Comparison of ENCODE assay signal across 8 cellular contexts in the genomic region with DNA sequence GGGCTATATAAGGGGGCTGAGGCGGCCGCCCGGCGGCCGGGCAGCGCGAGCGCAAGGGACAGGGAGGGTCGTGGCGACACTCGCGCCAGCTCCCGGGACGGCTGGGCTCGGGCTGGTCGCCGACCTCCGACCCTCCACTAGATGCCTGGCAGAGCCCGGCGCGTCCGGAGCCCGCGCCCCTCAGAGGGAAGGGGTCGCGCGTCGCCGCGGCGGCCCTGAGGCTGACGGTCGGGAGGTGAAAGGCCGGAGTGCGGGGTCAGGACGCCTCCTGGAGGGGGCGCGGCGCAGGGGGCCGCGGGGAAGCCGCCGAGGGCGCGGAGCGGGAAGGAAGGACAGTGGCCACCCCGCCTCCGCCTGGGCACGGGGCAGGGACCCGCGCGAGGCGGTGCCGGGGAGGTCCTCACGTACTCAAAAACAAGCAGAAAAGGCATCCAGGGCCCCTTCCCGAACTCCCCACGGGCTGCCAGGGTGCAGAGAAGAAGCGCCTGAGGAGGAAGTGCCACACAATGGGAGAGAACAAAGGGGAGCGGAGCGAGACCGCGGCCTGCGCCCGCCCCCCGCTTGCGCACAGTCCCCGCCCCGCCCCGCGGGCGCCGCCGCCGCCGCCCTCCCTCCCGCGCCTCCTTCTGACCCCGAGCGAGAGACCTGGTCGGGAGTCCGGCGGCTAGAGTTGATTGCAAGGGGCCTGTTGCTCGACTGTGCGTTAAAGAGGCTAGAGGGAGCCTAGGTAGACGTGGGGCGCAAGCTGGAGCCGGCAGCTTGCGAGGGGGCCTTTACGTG. TPM values are rescaled to one million over a fixed set of nuclear protein-coding genes. Genes with fewer than 3 reads are reported as not detected.
DNase-seq lines count a peak whose midpoint lies in the region; ATAC-seq and TF ChIP-seq lines count a peak whose summit lies in the region.

No MANE protein-coding gene starts in this region.

- H3K27ac Mint-ChIP-seq in activated T-helper 17 cell treated with anti-CD3 and anti-CD28 coated beads, Interleukin-2, amount 50 U/mL, for 72 hours = peak overlapping the region; percentile 95
- peak overlapping the region; percentile 98 to 100 (median 100) for H3K27ac Mint-ChIP-seq in naive B cell

- peaks cover 3% of the 10 kb centered on the region for H3K9me3 Mint-ChIP-seq in activated T-helper 17 cell treated with anti-CD3 and anti-CD28 coated beads, Interleukin-2, amount 50 U/mL, for 72 hours
- peaks cover 0 to 4% (median 0%) of the 10 kb centered on the region in 7 donors for H3K9me3 Mint-ChIP-seq in naive B cell

- H3K9me3 ChIP-seq in PC-9 (ENCODE audit: insufficient read depth, low read depth) = no peaks in the 10 kb centered on the region
- H3K9me3 ChIP-seq in fibroblast of lung (ENCODE audit: control insufficient read depth, insufficient read depth, low read depth, low read length) = no peaks in the 10 kb centered on the region
- no peaks in the 10 kb centered on the region for H3K9me3 ChIP-seq in stomach smooth muscle (ENCODE audit: control insufficient read depth in 2 of 2, low read length in 2 of 2)

- DNase-seq in DMS 273 (lab: John Stamatoyannopoulos, UW; ENCODE audit: unreplicated experiment) (peak; percentile 77), GM20000 (ENCODE audit: low spot score) (peak; percentile 85), PC-9 (peak; percentile 48 to 63), fibroblast of lung (ENCODE audit: low read depth in 2 of 2) (peak; percentile 81 to 86), naive B cell (peak; percentile 79)

- H3K36me3 ChIP-seq in PC-9 (ENCODE audit: low read depth) = no peaks in the 10 kb centered on the region
- no peaks in the 10 kb centered on the region for H3K36me3 ChIP-seq in fibroblast of lung (ENCODE audit: control insufficient read depth, insufficient read depth, low read length)
- H3K36me3 ChIP-seq in stomach smooth muscle (ENCODE audit: control insufficient read depth in 2 of 2, insufficient read depth in 2 of 2, low read length in 2 of 2) = no peaks in the 10 kb centered on the region

- H3K4me3 Mint-ChIP-seq in activated T-helper 17 cell treated with anti-CD3 and anti-CD28 coated beads, Interleukin-2, amount 50 U/mL, for 72 hours = peak overlapping the region; percentile 95
- H3K4me3 Mint-ChIP-seq in naive B cell = peak overlapping the region; percentile 95 to 100 (median 98)

- H3F3A ChIP-seq in PC-9 (ENCODE audit: insufficient read depth, low read depth) = peaks cover 21% of the 10 kb centered on the region; the same call in 1 of the 2 replicates

- TSS peak; percentile 13 for BruUV-seq in PC-9 (replicated peaks; lab: Mats Ljungman, UMichigan)

- H3K4me3 ChIP-seq in PC-9 (peak overlapping the region; percentile 87), fibroblast of lung (replicated peaks in 1 of 4; ENCODE audit: control extremely low read depth in 1 of 4, insufficient read depth in 1 of 4, low read depth in 3 of 4, low read length in 4 of 4) (peak overlapping the region; percentile 57 to 80 (median 61)), stomach smooth muscle (ENCODE audit: low read length in 2 of 2) (peak overlapping the region; percentile 80 to 89)

- H3K27me3 ChIP-seq in PC-9 (ENCODE audit: insufficient read depth, low read depth) = no peaks in the 10 kb centered on the region
- no peaks in the 10 kb centered on the region for H3K27me3 ChIP-seq in fibroblast of lung (ENCODE audit: control insufficient read depth, insufficient read depth, low read length)
- no peaks in the 10 kb centered on the region for H3K27me3 ChIP-seq in stomach smooth muscle (ENCODE audit: control insufficient read depth in 1 of 2, insufficient read depth in 2 of 2, low read length in 2 of 2)

- H3K9ac ChIP-seq in fibroblast of lung (ENCODE audit: insufficient read depth, low read length) (peak overlapping the region; percentile 99), stomach smooth muscle (ENCODE audit: low read length in 2 of 2) (peak overlapping the region; percentile 93 to 99)

- peaks cover 27% of the 10 kb centered on the region for H3K4me1 Mint-ChIP-seq in activated T-helper 17 cell treated with anti-CD3 and anti-CD28 coated beads, Interleukin-2, amount 50 U/mL, for 72 hours
- H3K4me1 Mint-ChIP-seq in naive B cell = peaks cover 49 to 67% (median 52%) of the 10 kb centered on the region in 3 donors

- no peaks in the 10 kb centered on the region for H4K20me1 ChIP-seq in PC-9 (ENCODE audit: insufficient read depth)
- H4K20me1 ChIP-seq in fibroblast of lung (ENCODE audit: control insufficient read depth, extremely low read depth, insufficient read depth, low read length) = no peaks in the 10 kb centered on the region

- TF ChIP-seq CTCF in GM20000 (IDR thresholded peaks at IDR 0.05; ENCODE audit: extremely low read depth, missing control alignments) = no peak
- TF ChIP-seq CTCF in PC-9 (conservative IDR thresholded peaks at IDR 0.05) = no peak; the same call in 1 of the 2 replicates
- TF ChIP-seq CTCF in fibroblast of lung (conservative IDR thresholded peaks at IDR 0.05 in 1 of 2, IDR thresholded peaks at IDR 0.05 in 1 of 2; ENCODE audit: low read depth in 1 of 2, low read length in 2 of 2) = no peak

- POLR2A ChIA-PET in PC-9 (lab: Charles Lee; ENCODE audit: unreplicated experiment) = interaction anchor here (0.5 to 1.6 kb wide), 12 partner anchors 10 to 702 kb away, joined by 3 to 13 read pairs (median 4); no protein-coding TSS in a partner anchor

- peaks cover 26% of the 10 kb centered on the region for H3K4me1 ChIP-seq in PC-9 (replicated peaks; ENCODE audit: insufficient read depth)
- peaks cover 4% of the 10 kb centered on the region for H3K4me1 ChIP-seq in fibroblast of lung (ENCODE audit: control insufficient read depth, extremely low read depth, insufficient read depth, low read length)
- H3K4me1 ChIP-seq in stomach smooth muscle (ENCODE audit: control insufficient read depth, insufficient read depth, low read length) = peaks cover 3% of the 10 kb centered on the region

- peaks cover 46% of the 10 kb centered on the region for H3K36me3 Mint-ChIP-seq in activated T-helper 17 cell treated with anti-CD3 and anti-CD28 coated beads, Interleukin-2, amount 50 U/mL, for 72 hours (ENCODE audit: low read depth)
- peaks cover 0 to 7% of the 10 kb centered on the region in 2 donors for H3K36me3 Mint-ChIP-seq in naive B cell

- H3K4me2 ChIP-seq in PC-9 = peak overlapping the region; percentile 75
- peak overlapping the region; percentile 89 for H3K4me2 ChIP-seq in fibroblast of lung (ENCODE audit: extremely low read depth, insufficient read depth, low read length)

- H2AFZ ChIP-seq in PC-9 (peak overlapping the region; percentile 71), fibroblast of lung (ENCODE audit: low read length) (peak overlapping the region; percentile 19)

- H3K79me2 ChIP-seq in PC-9 (ENCODE audit: low read depth) = peaks cover 31% of the 10 kb centered on the region
- peaks cover 39% of the 10 kb centered on the region for H3K79me2 ChIP-seq in fibroblast of lung (ENCODE audit: control insufficient read depth, insufficient read depth, low read length)

- intact Hi-C loops in PC-9 (cut with micrococcal nuclease; ENCODE audit: unreplicated experiment) = loop anchor here (1.0 to 5.0 kb wide), 7 partner anchors 44 to 307 kb away; no protein-coding TSS in a partner anchor

- peaks cover 4% of the 10 kb centered on the region for H3K27me3 Mint-ChIP-seq in activated T-helper 17 cell treated with anti-CD3 and anti-CD28 coated beads, Interleukin-2, amount 50 U/mL, for 72 hours
- no peaks in the 10 kb centered on the region for H3K27me3 Mint-ChIP-seq in naive B cell

- H3K27ac ChIP-seq in PC-9 (peak overlapping the region; percentile 93), fibroblast of lung (ENCODE audit: insufficient read depth, low read length) (peak overlapping the region; percentile 99), stomach smooth muscle (ENCODE audit: low read length) (peak overlapping the region; percentile 100)

- ATAC-seq in HG03575 (IDR thresholded peaks at IDR 0.05; ENCODE audit: extremely low read depth, insufficient number of reproducible peaks, low FRiP score, unreplicated experiment) (peak; percentile 10), naive B cell (ENCODE audit: low read depth in 2 of 2) (peak; percentile 63 to 64)
- peak; percentile 60 for ATAC-seq in activated T-helper 17 cell treated with anti-CD3 and anti-CD28 coated beads, Interleukin-2, amount 50 U/mL, for 72 hours (replicated peaks)

- CTCF ChIA-PET in PC-9 (lab: Charles Lee) = interaction anchor here (0.8 kb wide), 1 partner anchor 90 kb away, joined by 3 read pairs; no protein-coding TSS in a partner anchor

- no peaks in the 10 kb centered on the region for H3K9me2 ChIP-seq in PC-9 (ENCODE audit: insufficient read depth)

RNA-seq across cellular contexts. Expression of gene KLF7, which starts 0.8 kb away (rescaled TPM):
- total RNA-seq in PC-9 (2021) = 12.5 and 20.0 TPM in 2 replicates
- total RNA-seq in activated T-helper 17 cell treated with anti-CD3 and anti-CD28 coated beads, Interleukin-2, amount 50 U/mL, for 72 hours = 10 to 100 TPM; 32.8 to 40.6 TPM
- total RNA-seq in fibroblast of lung = 11.3 and 12.9 TPM in 2 replicates
- 15.4 and 21.0 TPM in 2 replicates for polyA plus RNA-seq in fibroblast of lung
- polyA plus RNA-seq in fibroblast of lung (2012) = 7.7 and 15.8 TPM in 2 replicates
- polyA minus RNA-seq in fibroblast of lung (ENCODE audit: low replicate concordance) = 101 and 108 TPM in 2 replicates
- polyA plus RNA-seq in naive B cell (ENCODE audit: low read depth in 6 of 6) = 10 to 100 TPM; 14.2 to 25.1 (median 15.0) TPM

Comparison
In these comparisons a context has a peak if more than half of its experiments do, and no peak if none do; other contexts are left out.
1. Peak in every context shown above with its lines: DNase-seq, ATAC-seq, H3K4me3 ChIP-seq and H3K27ac ChIP-seq.
2. ATAC-seq: peak in every context shown above with its lines; median percentile 64 in naive B cell; 60 in activated T-helper 17 cell treated with anti-CD3 and anti-CD28 coated beads, Interleukin-2, amount 50 U/mL, for 72 hours; 10 in HG03575.